Comparison of ENCODE assay signal across 8 cellular contexts in the genomic region with DNA sequence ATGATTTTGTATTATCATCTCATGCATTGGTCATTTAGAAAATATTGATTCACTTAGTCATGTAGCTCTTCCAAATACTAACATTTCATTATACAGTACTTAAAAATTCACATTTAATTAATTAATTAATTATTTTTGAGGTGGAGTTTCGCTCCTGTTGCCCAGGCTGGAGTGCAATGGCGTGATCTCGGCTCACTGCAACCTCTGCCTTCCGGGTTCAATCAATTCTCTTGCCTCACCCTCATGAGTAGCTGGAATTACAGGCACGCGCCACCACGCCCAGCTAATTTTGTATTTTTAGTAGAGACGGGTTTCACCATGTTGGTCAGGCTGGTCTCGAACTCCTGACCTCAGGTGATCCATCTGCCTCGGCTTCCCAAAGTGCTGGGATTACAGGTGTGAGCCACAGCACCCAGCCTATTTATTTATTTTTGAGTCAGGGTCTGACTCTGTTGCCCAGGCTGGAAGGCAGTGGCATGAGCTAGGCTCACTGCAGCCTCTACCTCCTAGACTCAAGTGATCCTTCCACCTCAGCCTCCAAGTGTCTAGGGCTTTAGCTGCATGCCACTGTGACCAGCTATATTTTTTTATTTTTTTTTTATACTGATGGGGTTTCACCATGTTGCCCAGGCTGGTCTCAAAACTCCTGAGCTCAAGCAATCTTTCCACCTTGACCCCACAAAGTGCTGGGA.
A peak's percentile ranks its signal among the peaks of the same experiment; 100 is the strongest.
DNase-seq lines count a peak whose midpoint lies in the region; ATAC-seq, FAIRE-seq and TF ChIP-seq lines count a peak whose summit lies in the region.
"Not testable (repeated sequence)": the region's sequence is repeated elsewhere in the genome, so short reads cannot be mapped to it uniquely, and the experiment has no call there.

No MANE protein-coding gene starts in this region.

- H3K4me2 ChIP-seq in A549: peak overlapping the region; percentile 61
- H3K4me2 ChIP-seq in IMR-90 (ENCODE audit: low read depth, low read length); trophoblast cell (ENCODE audit: low read length): not testable (repeated sequence)

- not testable (repeated sequence) for H3K36me3 Mint-ChIP-seq in MCF 10A (ENCODE audit: insufficient read depth, unreplicated experiment)
- peaks cover 32% of the 10 kb centered on the region for H3K36me3 Mint-ChIP-seq in nephron (ENCODE audit: low read depth)
- peaks cover 24% of the 10 kb centered on the region for H3K36me3 Mint-ChIP-seq in type B pancreatic cell

- H3K79me2 ChIP-seq in trophoblast cell (ENCODE audit: control insufficient read depth, insufficient read depth, low read length, poor library complexity): not testable (repeated sequence)

- not testable (repeated sequence) for H2AK9ac ChIP-seq in IMR-90 (replicated peaks; ENCODE audit: low read depth, low read length, poor library complexity)

- H3K27me3 Mint-ChIP-seq in MCF 10A (ENCODE audit: insufficient read depth, unreplicated experiment); nephron (ENCODE audit: low read depth); type B pancreatic cell: not testable (repeated sequence)

- H3K27me3 ChIP-seq in IMR-90 (ENCODE audit: control insufficient read depth, insufficient read depth, low read length); right lobe of liver; trophoblast cell (ENCODE audit: insufficient read depth, low read length): not testable (repeated sequence)

- not testable (repeated sequence) for H3K14ac ChIP-seq in IMR-90 (replicated peaks; ENCODE audit: low read depth, low read length); trophoblast cell (ENCODE audit: low read length)

- not testable (repeated sequence) for H2BK15ac ChIP-seq in IMR-90 (ENCODE audit: low read depth, low read length)

- not testable (repeated sequence) for H3K56ac ChIP-seq in IMR-90 (ENCODE audit: extremely low read depth, insufficient read depth, low read length)

- not testable (repeated sequence) for H3K36me3 ChIP-seq in IMR-90 (ENCODE audit: control insufficient read depth, insufficient read depth, low read length); right lobe of liver; trophoblast cell (ENCODE audit: control insufficient read depth in 1 of 2, insufficient read depth in 2 of 2, low read length in 2 of 2)

- TF ChIP-seq POLR2A in A549 (IDR thresholded peaks at IDR 0.05; ENCODE audit: low read length); IMR-90 (IDR thresholded peaks at IDR 0.05; ENCODE audit: low read depth, low read length): not testable (repeated sequence)
- TF ChIP-seq POLR2A in right lobe of liver (IDR thresholded peaks at IDR 0.05): peak; percentile 39

- not testable (repeated sequence) for TF ChIP-seq RAD21 in A549 (conservative IDR thresholded peaks at IDR 0.05 in 1 of 2, IDR thresholded peaks at IDR 0.05 in 1 of 2); IMR-90 (IDR thresholded peaks at IDR 0.05; ENCODE audit: low read length)

- not testable (repeated sequence) for H4K91ac ChIP-seq in IMR-90 (ENCODE audit: insufficient read depth, low read depth, low read length)
- peak overlapping the region; percentile 18 for H4K91ac ChIP-seq in trophoblast cell (ENCODE audit: low read depth, low read length)

- CTCF ChIA-PET in A549 (lab: Yijun Ruan, JAX): interaction anchor here (1.1 kb wide), 1 partner anchor 91 kb away, joined by 5 read pairs; no protein-coding TSS in a partner anchor
- CTCF ChIA-PET in IMR-90 (lab: Yijun Ruan, JAX): interaction anchor here (1.0 kb wide), 1 partner anchor 92 kb away, joined by 3 read pairs; no protein-coding TSS in a partner anchor
- CTCF ChIA-PET in MCF 10A (lab: Yijun Ruan, JAX): interaction anchor here (0.7 to 1.3 kb wide), 6 partner anchors 11 to 261 kb away, joined by 4 to 6 read pairs (median 5); no protein-coding TSS in a partner anchor

- peak overlapping the region; percentile 82 to 86 for H3K27ac ChIP-seq in A549
- peak overlapping the region; percentile 44; the same call in 1 of the 2 replicates for H3K27ac ChIP-seq in IMR-90 (ENCODE audit: insufficient read depth, low read length)
- peak overlapping the region in 1 of 3 donors; percentile 26 for H3K27ac ChIP-seq in right lobe of liver
- H3K27ac ChIP-seq in trophoblast cell (ENCODE audit: low read depth, low read length): not testable (repeated sequence)

- H3K9me3 ChIP-seq in A549: peaks cover 20% of the 10 kb centered on the region
- H3K9me3 ChIP-seq in IMR-90 (ENCODE audit: control insufficient read depth, insufficient read depth, low read length); right lobe of liver; trophoblast cell (ENCODE audit: insufficient read depth, low read depth, low read length): not testable (repeated sequence)

- peaks cover 24% of the 10 kb centered on the region for H3K4me1 Mint-ChIP-seq in MCF 10A (ENCODE audit: insufficient read depth, unreplicated experiment)
- peaks cover 58% of the 10 kb centered on the region for H3K4me1 Mint-ChIP-seq in nephron
- H3K4me1 Mint-ChIP-seq in type B pancreatic cell (ENCODE audit: unreplicated experiment): peaks cover 45% of the 10 kb centered on the region

- H2BK20ac ChIP-seq in IMR-90 (ENCODE audit: low read depth, low read length): not testable (repeated sequence)

- peaks cover 12% of the 10 kb centered on the region for H3K9me3 Mint-ChIP-seq in MCF 10A (ENCODE audit: unreplicated experiment)
- H3K9me3 Mint-ChIP-seq in nephron: peaks cover 23% of the 10 kb centered on the region
- peaks cover 18% of the 10 kb centered on the region for H3K9me3 Mint-ChIP-seq in type B pancreatic cell

- H2AFZ ChIP-seq in IMR-90 (replicated peaks; ENCODE audit: low read length, poor library complexity); trophoblast cell (ENCODE audit: insufficient read depth, low read length, poor library complexity): not testable (repeated sequence)

- not testable (repeated sequence) for H4K20me1 ChIP-seq in IMR-90 (ENCODE audit: insufficient read depth, low read length)

- not testable (repeated sequence) for H3K9me1 ChIP-seq in IMR-90 (ENCODE audit: insufficient read depth, low read length)

- not testable (repeated sequence) for H2BK5ac ChIP-seq in IMR-90 (ENCODE audit: low read depth, low read length, poor library complexity, severe bottlenecking); trophoblast cell (ENCODE audit: low read depth, low read length, poor library complexity)

- H2BK120ac ChIP-seq in IMR-90 (ENCODE audit: low read depth, low read length); trophoblast cell (ENCODE audit: insufficient read depth, low read length, poor library complexity): not testable (repeated sequence)

- H2BK12ac ChIP-seq in trophoblast cell (ENCODE audit: low read length): not testable (repeated sequence)

- peak overlapping the region; percentile 59; the same call in 1 of the 2 replicates for H3K18ac ChIP-seq in IMR-90 (ENCODE audit: low read depth, low read length)
- not testable (repeated sequence) for H3K18ac ChIP-seq in trophoblast cell (ENCODE audit: low read length)

- not testable (repeated sequence) for TF ChIP-seq EP300 in A549 (IDR thresholded peaks at IDR 0.05)

- peak overlapping the region; percentile 31 for H3K27ac Mint-ChIP-seq in MCF 10A (ENCODE audit: low read depth, unreplicated experiment)
- peak overlapping the region; percentile 22 to 98 (median 90) for H3K27ac Mint-ChIP-seq in nephron
- peak overlapping the region; percentile 78 for H3K27ac Mint-ChIP-seq in type B pancreatic cell

- not testable (repeated sequence) for H3K9ac ChIP-seq in IMR-90 (ENCODE audit: low read depth, low read length); trophoblast cell (ENCODE audit: low read length)

- intact Hi-C loops in IMR-90 (cut with micrococcal nuclease); MCF 10A (cut with micrococcal nuclease); right lobe of liver (cut with DNase I): not testable (repeated sequence)

- not testable (repeated sequence) for H3K4me3 ChIP-seq in A549; IMR-90 (ENCODE audit: insufficient read depth, low read depth, low read length); right lobe of liver; trophoblast cell (ENCODE audit: low read depth, low read length)

- ATAC-seq in A549; IMR-90 (ENCODE audit: low read depth): not testable (repeated sequence)
- ATAC-seq in left lobe of liver (peak; percentile 6), right lobe of liver (peak in 3 of 4 donors; percentile 41 to 54 (median 53))

- H2AK5ac ChIP-seq in IMR-90 (ENCODE audit: low read depth, low read length); trophoblast cell (ENCODE audit: low read length): not testable (repeated sequence)

- H3K79me1 ChIP-seq in IMR-90 (ENCODE audit: low read depth in 1 of 2, low read length in 2 of 2): peaks cover 9 to 36% of the 10 kb centered on the region in 2 experiments; a peak in 2 of 4 replicates
- H3K79me1 ChIP-seq in trophoblast cell (ENCODE audit: low read length): not testable (repeated sequence)

- in situ Hi-C loops in IMR-90 (cut with MboI; ENCODE audit: low sequenced_read_pairs): not testable (repeated sequence)

- TF ChIP-seq CTCF in A549 (IDR thresholded peaks at IDR 0.05); IMR-90 (conservative IDR thresholded peaks at IDR 0.05; ENCODE audit: low read depth, low read length); MCF 10A (IDR thresholded peaks at IDR 0.05; ENCODE audit: unreplicated experiment); right lobe of liver (IDR thresholded peaks at IDR 0.05); nephron (IDR thresholded peaks at IDR 0.05; ENCODE audit: unreplicated experiment in 3 of 3); type B pancreatic cell (conservative IDR thresholded peaks at IDR 0.05): not testable (repeated sequence)

- WGBS in A549 (ENCODE audit: missing lambda C conversion rate): 95% methylated on average over 9 of the region's 10 CpGs
- no CpG with 5 or more reads among the region's 10 CpGs for WGBS in IMR-90 (ENCODE audit: extremely low coverage in 2 of 2, insufficient read length in 1 of 2), 2 experiments
- WGBS in right lobe of liver (ENCODE audit: insufficient coverage, low coverage, low lambda C conversion rate, missing lambda C conversion rate): 34% methylated on average over 10 of the region's 10 CpGs
- WGBS in trophoblast cell (ENCODE audit: extremely low coverage, insufficient coverage, insufficient read length): no CpG with 5 or more reads among the region's 10 CpGs

- dilution Hi-C loops in IMR-90 (cut with HindIII; ENCODE audit: low sequenced_read_pairs, unreplicated experiment): not testable (repeated sequence)

- not testable (repeated sequence) for DNase-seq in A549 (ENCODE audit: low read depth in 1 of 2, low spot score in 1 of 2); IMR-90; MCF 10A (ENCODE audit: unreplicated experiment); left lobe of liver (ENCODE audit: low spot score); trophoblast cell; type B pancreatic cell (ENCODE audit: extremely low spot score, unreplicated experiment)
- DNase-seq in right lobe of liver: peak in 1 of 3 donors; percentile 27

- peaks cover 62% of the 10 kb centered on the region for H3K4me1 ChIP-seq in A549
- H3K4me1 ChIP-seq in IMR-90 (ENCODE audit: control insufficient read depth, insufficient read depth, low read length): peaks cover 11% of the 10 kb centered on the region
- peaks cover 0 to 31% (median 5%) of the 10 kb centered on the region in 4 donors for H3K4me1 ChIP-seq in right lobe of liver
- peaks cover 12 to 15% of the 10 kb centered on the region in 2 experiments for H3K4me1 ChIP-seq in trophoblast cell (ENCODE audit: control insufficient read depth in 1 of 2, insufficient read depth in 2 of 2, low read length in 2 of 2)

- not testable (repeated sequence) for H4K12ac ChIP-seq in trophoblast cell (ENCODE audit: low read depth, low read length)

- not testable (repeated sequence) for H3K4me3 Mint-ChIP-seq in MCF 10A (ENCODE audit: unreplicated experiment); nephron; type B pancreatic cell

- not testable (repeated sequence) for FAIRE-seq in A549 (lab: Jason Lieb, UNC)

- POLR2A ChIA-PET in A549 (lab: Yijun Ruan, JAX); IMR-90 (lab: Charles Lee; ENCODE audit: unreplicated experiment): not testable (repeated sequence)
- POLR2A ChIA-PET in MCF 10A (lab: Yijun Ruan, JAX): interaction anchor here (0.6 to 1.1 kb wide), 5 partner anchors 13 to 229 kb away, joined by 3 to 5 read pairs (median 3); a partner anchor contains a TSS

- not testable (repeated sequence) for H3K23ac ChIP-seq in IMR-90 (ENCODE audit: low read depth, low read length); trophoblast cell (ENCODE audit: low read length)

- not testable (repeated sequence) for BruUV-seq in IMR-90 (replicated peaks; lab: Mats Ljungman, UMichigan); MCF 10A (replicated peaks; lab: Mats Ljungman, UMichigan)

- H3K4ac ChIP-seq in IMR-90 (ENCODE audit: low read depth, low read length); trophoblast cell (ENCODE audit: low read depth, low read length): not testable (repeated sequence)

- not testable (repeated sequence) for H4K8ac ChIP-seq in IMR-90 (ENCODE audit: low read depth in 2 of 2, low read length in 2 of 2); trophoblast cell (ENCODE audit: low read depth, low read length)

- not testable (repeated sequence) for H4K5ac ChIP-seq in IMR-90 (ENCODE audit: low read depth, low read length)

Comparison
In these comparisons a context has a peak if more than half of its experiments do, and no peak if none do; other contexts are left out.
1. H3K27ac Mint-ChIP-seq: peak in every context shown above with its lines; median percentile 90 in nephron; 78 in type B pancreatic cell; 31 in MCF 10A.